29 cellular contexts compared by ENCODE assay signal in the genomic region with DNA sequence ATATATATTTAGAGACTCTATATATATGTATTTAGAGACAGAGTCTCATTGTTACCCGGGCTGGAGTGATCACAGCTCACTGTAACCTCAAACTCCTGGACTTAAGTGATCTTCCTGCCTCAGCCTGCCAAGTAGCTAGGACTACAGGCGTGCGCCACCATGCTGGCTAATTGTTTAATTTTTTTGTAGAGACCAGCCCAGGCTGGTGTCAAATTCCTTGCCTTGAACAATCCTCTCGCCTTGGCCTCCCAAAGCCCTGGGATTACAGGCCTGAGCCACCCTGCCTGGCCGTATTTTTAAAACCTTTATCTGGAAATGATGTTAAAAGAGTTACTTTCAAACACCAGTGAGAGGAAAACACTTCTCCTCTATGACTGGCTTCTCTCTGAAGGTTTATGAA.
"Had no signal": no experiment of that assay in that cellular context is flagged by ENCODE, and none has a peak within 500 bp of the region (broad histone marks: within the 10 kb centered on the region; RNA-seq: fewer than 3 reads in every experiment).

No MANE protein-coding gene starts in this region.

- ATAC-seq: esophagus mucosa, left cardiac atrium, sciatic nerve had no signal

- FAIRE-seq: keratinocyte, urothelium cell line had no signal

- H3K36me3 ChIP-seq: adrenal gland, brain microvascular endothelial cell, ovary, prostate gland had no signal

- H3K27ac ChIP-seq: adrenal gland, brain microvascular endothelial cell, coronary artery, dorsolateral prefrontal cortex, ovary, prostate gland, skin epidermis, testis had no signal

- H3K4me3 ChIP-seq: adrenal gland, coronary artery, dorsolateral prefrontal cortex, ovary, prostate gland, skin epidermis, testis had no signal

- DNase-seq: activated CD4-positive, alpha-beta T cell treated with anti-CD3 and anti-CD28 coated beads for 4 hours; activated CD4-positive, alpha-beta T cell treated with anti-CD3 and anti-CD28 coated beads, Interleukin-2, amount 50 U/mL, for 4 hours; activated effector memory CD4-positive, alpha-beta T cell treated with Interleukin-2 at 50 U/mL for 16 hours; activated naive CD4-positive, alpha-beta T cell treated with anti-CD3 and anti-CD28 coated beads for 36 hours; activated naive CD8-positive, alpha-beta T cell treated with anti-CD3 and anti-CD28 coated beads for 36 hours; activated T-cell treated with anti-CD3 and anti-CD28 coated beads for 4 hours; adrenal gland; aorta; brain microvascular endothelial cell; dorsolateral prefrontal cortex; foreskin fibroblast; head of caudate nucleus; hippocampal formation; left cardiac atrium; mammary epithelial cell; ovary; stimulated activated CD4-positive, alpha-beta T cell treated with anti-CD3 and anti-CD28 coated beads, Interleukin-12 subunit alpha, Interleukin-12 subunit beta, amount 100 ng/mL, for 4 hours; stimulated activated CD4-positive, alpha-beta T cell treated with anti-CD3 and anti-CD28 coated beads, Interleukin-4, amount 100 ng/mL, for 1 hour; stimulated activated naive CD8-positive, alpha-beta T cell treated with anti-CD3 and anti-CD28 coated beads, Interleukin-15, Interleukin-2, amounts not matched to agents 100 U/mL and 50 U/mL, for 24 hours; testis; trophoblast cell had no signal

- H3K4me3 Mint-ChIP-seq: activated naive CD4-positive, alpha-beta T cell treated with anti-CD3 and anti-CD28 coated beads for 36 hours; activated naive CD8-positive, alpha-beta T cell treated with anti-CD3 and anti-CD28 coated beads for 36 hours; nephron had no signal

- H3K9me3 ChIP-seq: adrenal gland, ovary, prostate gland, testis had no signal

- H3K27ac Mint-ChIP-seq: activated naive CD4-positive, alpha-beta T cell treated with anti-CD3 and anti-CD28 coated beads for 36 hours had no signal

- H3K27me3 Mint-ChIP-seq: activated naive CD8-positive, alpha-beta T cell treated with anti-CD3 and anti-CD28 coated beads for 36 hours had no signal

- H3K27me3 ChIP-seq: adrenal gland, brain microvascular endothelial cell, dorsolateral prefrontal cortex, ovary, testis had no signal

- H3K36me3 Mint-ChIP-seq: activated naive CD8-positive, alpha-beta T cell treated with anti-CD3 and anti-CD28 coated beads for 36 hours had no signal

- H3K4me1 ChIP-seq: adrenal gland, prostate gland, testis had no signal

- H3K9me3 Mint-ChIP-seq: activated naive CD4-positive, alpha-beta T cell treated with anti-CD3 and anti-CD28 coated beads for 36 hours; nephron had no signal
